29 cellular contexts compared by ENCODE assay signal in the genomic region with DNA sequence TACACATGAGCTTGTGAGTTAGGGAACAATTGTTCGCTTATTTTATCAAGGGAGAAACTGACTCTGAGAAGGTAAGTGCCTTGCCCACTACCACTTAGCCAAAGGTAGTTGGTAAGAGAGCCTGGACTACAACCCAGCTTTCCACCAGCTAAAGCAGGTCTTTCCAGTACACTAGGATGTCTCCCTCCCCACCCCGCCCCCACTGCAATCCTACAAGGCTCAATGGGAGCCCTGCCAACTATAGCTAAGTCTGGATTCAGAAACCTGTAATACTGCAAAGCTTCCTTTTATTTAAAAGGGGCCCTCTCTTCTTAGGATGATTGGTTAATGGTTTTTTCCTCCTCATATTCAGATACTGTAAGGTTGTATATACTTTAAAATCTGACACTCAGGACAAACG.
DNase-seq lines count a peak whose midpoint lies in the region; TF ChIP-seq lines count a peak whose summit lies in the region.
"Had no signal": no experiment of that assay in that cellular context is flagged by ENCODE, and none has a peak within 500 bp of the region (broad histone marks: within the 10 kb centered on the region; RNA-seq: fewer than 3 reads in every experiment).

No MANE protein-coding gene starts in this region.

- H3K4me3 Mint-ChIP-seq in progenitor cell of endocrine pancreas (ENCODE audit: low read depth) = no peak overlapping the region
- H3K4me3 Mint-ChIP-seq: activated naive CD8-positive, alpha-beta T cell treated with anti-CD3 and anti-CD28 coated beads, Interleukin-2, amount 50 U/mL, for 24 hours; B cell; dendritic cell treated with granulocyte-macrophage colony-stimulating factor and Interleukin-4, amounts not matched to agents 40 ng/mL and 50 ng/mL, for 4 days; nephron progenitor cell; stimulated activated naive CD8-positive, alpha-beta T cell treated with anti-CD3 and anti-CD28 coated beads, Interleukin-15, Interleukin-2, amounts not matched to agents 100 ng/mL and 50 ng/mL, for 24 hours; T-helper 17 cell had no signal

- H3K4me3 ChIP-seq in fibroblast of the aortic adventitia (ENCODE audit: low read depth, low read length) = no peak overlapping the region
- H3K4me3 ChIP-seq: PC-9, psoas muscle, SJSA1, smooth muscle cell, upper lobe of right lung had no signal

- peak overlapping the region; percentile 41 for H3K27ac Mint-ChIP-seq in progenitor cell of endocrine pancreas
- H3K27ac Mint-ChIP-seq: activated naive CD8-positive, alpha-beta T cell treated with anti-CD3 and anti-CD28 coated beads, Interleukin-2, amount 50 U/mL, for 24 hours; B cell; dendritic cell treated with granulocyte-macrophage colony-stimulating factor and Interleukin-4, amounts not matched to agents 40 ng/mL and 50 ng/mL, for 4 days; nephron progenitor cell; stimulated activated naive CD8-positive, alpha-beta T cell treated with anti-CD3 and anti-CD28 coated beads, Interleukin-15, Interleukin-2, amounts not matched to agents 100 ng/mL and 50 ng/mL, for 24 hours; T-helper 17 cell had no signal

- peaks cover 22% of the 10 kb centered on the region for H3K4me1 Mint-ChIP-seq in progenitor cell of endocrine pancreas (ENCODE audit: low read depth)
- H3K4me1 Mint-ChIP-seq: activated naive CD8-positive, alpha-beta T cell treated with anti-CD3 and anti-CD28 coated beads, Interleukin-2, amount 50 U/mL, for 24 hours; B cell; T-helper 17 cell had no signal

- no peaks in the 10 kb centered on the region for H3K9me3 Mint-ChIP-seq in progenitor cell of endocrine pancreas (ENCODE audit: low read depth)
- H3K9me3 Mint-ChIP-seq: activated naive CD8-positive, alpha-beta T cell treated with anti-CD3 and anti-CD28 coated beads, Interleukin-2, amount 50 U/mL, for 24 hours; dendritic cell treated with granulocyte-macrophage colony-stimulating factor and Interleukin-4, amounts not matched to agents 40 ng/mL and 50 ng/mL, for 4 days; nephron progenitor cell; stimulated activated naive CD8-positive, alpha-beta T cell treated with anti-CD3 and anti-CD28 coated beads, Interleukin-15, Interleukin-2, amounts not matched to agents 100 ng/mL and 50 ng/mL, for 24 hours had no signal

- DNase-seq in DMS153 (lab: John Stamatoyannopoulos, UW) = peak; percentile 16
- DNase-seq in DMS153 treated with DMSO at 0.1 percent for 48 hours (lab: John Stamatoyannopoulos, UW; ENCODE audit: unreplicated experiment) = no peak
- DNase-seq in NCI-H2029 treated with DMSO at 0.1 percent for 48 hours (lab: John Stamatoyannopoulos, UW) = peak; percentile 62
- DNase-seq in fibroblast of the aortic adventitia (ENCODE audit: low read depth) = peak; percentile 6
- no peak for DNase-seq in progenitor cell of endocrine pancreas (ENCODE audit: low spot score, unreplicated experiment)
- DNase-seq in NCI-H1048 (lab: John Stamatoyannopoulos, UW) = no peak
- DNase-seq in T-helper 1 cell = no peak
- DNase-seq in RPMI8226 = no peak
- DNase-seq: 8988T; activated CD4-positive, alpha-beta T cell treated with anti-CD3 and anti-CD28 coated beads, Interleukin-2, amount 50 U/mL, for 4 hours; activated CD8-positive, alpha-beta memory T cell treated with anti-CD3 and anti-CD28 coated beads, Interleukin-2, amount 50 U/mL, for 48 hours; activated effector memory CD4-positive, alpha-beta T cell treated with Interleukin-2 at 50 U/mL for 16 hours; activated naive CD8-positive, alpha-beta T cell treated with anti-CD3 and anti-CD28 coated beads, Interleukin-2, amount 50 U/mL, for 24 hours; foreskin melanocyte; kidney glomerular epithelial cell; NCI-H1417 treated with DMSO at 0.1 percent for 48 hours; NCI-H2171 treated with DMSO at 0.1 percent for 48 hours; NCI-H748 treated with DMSO at 0.1 percent for 48 hours; nephron progenitor cell; PC-9; psoas muscle; stimulated activated CD4-positive, alpha-beta T cell treated with anti-CD3 and anti-CD28 coated beads, Interleukin-2, amount 100 ng/mL, for 48 hours; T-helper 17 cell; upper lobe of right lung had no signal

- TF ChIP-seq CTCF in fibroblast of the aortic adventitia (IDR thresholded peaks at IDR 0.05; ENCODE audit: insufficient read depth, low read length) = no peak
- TF ChIP-seq CTCF in progenitor cell of endocrine pancreas (IDR thresholded peaks at IDR 0.05; ENCODE audit: unreplicated experiment) = no peak

- peaks cover 40% of the 10 kb centered on the region for H3K27me3 Mint-ChIP-seq in progenitor cell of endocrine pancreas
- H3K27me3 Mint-ChIP-seq: activated naive CD8-positive, alpha-beta T cell treated with anti-CD3 and anti-CD28 coated beads, Interleukin-2, amount 50 U/mL, for 24 hours; dendritic cell treated with granulocyte-macrophage colony-stimulating factor and Interleukin-4, amounts not matched to agents 40 ng/mL and 50 ng/mL, for 4 days; stimulated activated naive CD8-positive, alpha-beta T cell treated with anti-CD3 and anti-CD28 coated beads, Interleukin-15, Interleukin-2, amounts not matched to agents 100 ng/mL and 50 ng/mL, for 24 hours; T-helper 17 cell had no signal

- H3K36me3 Mint-ChIP-seq in progenitor cell of endocrine pancreas (ENCODE audit: insufficient read depth) = no peaks in the 10 kb centered on the region

Comparison
In these comparisons a context has a peak if more than half of its experiments do, and no peak if none do; other contexts are left out.
1. DNase-seq: peak in DMS153 (single experiment), NCI-H2029 treated with DMSO at 0.1 percent for 48 hours (single experiment) and fibroblast of the aortic adventitia (single experiment); none in DMS153 treated with DMSO at 0.1 percent for 48 hours (single experiment), progenitor cell of endocrine pancreas (single experiment), NCI-H1048 (single experiment), T-helper 1 cell (0 of 5) and RPMI8226 (single experiment).